In the genomic region with DNA sequence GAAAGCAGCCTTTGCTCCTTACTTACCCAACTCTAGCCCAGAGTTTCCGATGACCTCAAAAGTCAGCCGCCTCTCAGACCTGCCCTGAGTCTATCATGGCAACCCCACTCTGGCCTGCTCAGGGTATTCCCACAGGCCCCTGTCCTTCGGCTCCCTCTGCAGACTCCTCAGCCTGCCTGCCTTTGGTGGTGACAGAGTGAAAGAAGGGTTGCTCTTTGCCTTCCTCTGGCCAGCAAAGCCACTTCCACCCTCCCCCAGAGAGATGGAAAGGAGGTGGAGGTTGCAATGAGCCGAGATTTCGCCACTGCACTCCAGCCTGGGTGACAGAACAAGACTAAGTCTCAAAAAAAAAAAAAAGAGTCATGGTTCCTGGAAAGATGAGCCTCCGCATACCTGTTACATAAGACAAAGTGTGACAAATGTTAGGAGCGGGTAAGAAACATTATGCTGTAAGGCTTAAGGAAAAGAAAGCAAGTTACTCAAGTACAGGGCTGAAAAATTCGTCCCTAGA, we compare ENCODE assay signal across 2 cellular contexts.
TF ChIP-seq lines count a peak whose summit lies in the region.

No MANE protein-coding gene starts in this region.

TF ChIP-seq in SK-N-SH, 30 proteins besides CTCF, POLR2A, EP300 and RAD21:
- no peak for TF ChIP-seq JUND (IDR thresholded peaks at IDR 0.05)
- TF ChIP-seq, protein P1, sequence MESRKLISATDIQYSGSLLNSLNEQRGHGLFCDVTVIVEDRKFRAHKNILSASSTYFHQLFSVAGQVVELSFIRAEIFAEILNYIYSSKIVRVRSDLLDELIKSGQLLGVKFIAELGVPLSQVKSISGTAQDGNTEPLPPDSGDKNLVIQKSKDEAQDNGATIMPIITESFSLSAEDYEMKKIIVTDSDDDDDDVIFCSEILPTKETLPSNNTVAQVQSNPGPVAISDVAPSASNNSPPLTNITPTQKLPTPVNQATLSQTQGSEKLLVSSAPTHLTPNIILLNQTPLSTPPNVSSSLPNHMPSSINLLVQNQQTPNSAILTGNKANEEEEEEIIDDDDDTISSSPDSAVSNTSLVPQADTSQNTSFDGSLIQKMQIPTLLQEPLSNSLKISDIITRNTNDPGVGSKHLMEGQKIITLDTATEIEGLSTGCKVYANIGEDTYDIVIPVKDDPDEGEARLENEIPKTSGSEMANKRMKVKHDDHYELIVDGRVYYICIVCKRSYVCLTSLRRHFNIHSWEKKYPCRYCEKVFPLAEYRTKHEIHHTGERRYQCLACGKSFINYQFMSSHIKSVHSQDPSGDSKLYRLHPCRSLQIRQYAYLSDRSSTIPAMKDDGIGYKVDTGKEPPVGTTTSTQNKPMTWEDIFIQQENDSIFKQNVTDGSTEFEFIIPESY (IDR thresholded peaks at IDR 0.05; ENCODE audit: borderline replicate concordance, low read depth), result no peak

TF ChIP-seq in GM12891, 5 proteins besides CTCF, POLR2A, EP300 and RAD21:
- TF ChIP-seq PAX5 (IDR thresholded peaks at IDR 0.05; ENCODE audit: insufficient read depth, low read length, severe bottlenecking) (no peak), TAF1 (IDR thresholded peaks at IDR 0.05; ENCODE audit: low read depth, low read length) (no peak), POLR2AphosphoS5 (IDR thresholded peaks at IDR 0.05; ENCODE audit: low read depth, low read length) (no peak), POU2F2 (IDR thresholded peaks at IDR 0.05; ENCODE audit: low read depth, low read length) (no peak), SPI1 (IDR thresholded peaks at IDR 0.05; ENCODE audit: low read depth, low read length) (no peak)
